ENCODE assay signal across 7 cellular contexts in the genomic region with DNA sequence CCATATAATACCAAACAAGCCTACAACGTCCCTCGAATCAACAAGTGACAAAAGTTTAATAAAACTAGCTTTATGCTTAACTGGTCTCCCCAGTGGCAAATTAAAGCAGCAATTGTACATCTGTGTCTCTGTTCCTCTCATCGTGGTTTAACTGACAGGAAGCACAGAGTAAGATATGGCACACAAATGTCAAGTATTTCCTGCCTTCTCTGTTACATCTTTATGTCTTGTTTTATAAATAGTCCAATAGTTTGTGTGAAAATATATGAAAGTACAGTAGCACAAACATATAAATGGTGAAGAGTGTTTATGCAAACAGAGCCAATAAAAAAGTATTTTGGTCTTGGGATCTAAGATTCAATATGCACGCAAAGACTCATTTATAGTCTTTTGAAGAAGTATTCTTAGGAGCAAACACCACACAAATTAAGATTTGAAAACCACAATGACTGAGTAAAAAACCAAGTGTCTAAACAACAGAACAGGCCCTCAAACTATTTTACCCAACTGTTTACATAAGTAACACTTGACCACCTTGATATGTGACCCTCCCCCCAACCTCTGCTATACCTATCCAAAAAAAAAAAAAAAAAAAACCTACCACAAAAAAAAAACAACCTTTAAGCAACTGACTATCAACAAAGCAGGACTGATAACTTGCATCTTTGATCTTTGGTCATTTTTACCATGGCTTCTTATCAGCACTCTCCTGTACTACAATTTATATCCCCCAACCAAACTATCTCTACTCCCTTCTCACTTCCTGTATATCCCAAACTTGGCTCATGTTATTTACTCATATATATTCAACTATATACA. TPM values are rescaled to one million over a fixed set of nuclear protein-coding genes. Genes with fewer than 3 reads are reported as not detected.
A peak's percentile ranks its signal among the peaks of the same experiment; 100 is the strongest.
DNase-seq lines count a peak whose midpoint lies in the region; ATAC-seq and TF ChIP-seq lines count a peak whose summit lies in the region.

No MANE protein-coding gene starts in this region.

- POLR2A ChIA-PET in OCI-LY7 (lab: Charles Lee) = interaction anchor here (0.6 to 6.1 kb wide), 20 partner anchors 9 to 583 kb away, joined by 3 to 152 read pairs (median 4); partner anchors contain the start of gene ELF1

- no peak for TF ChIP-seq CTCF in OCI-LY7 (conservative IDR thresholded peaks at IDR 0.05; ENCODE audit: low read length)

- peak overlapping the region; percentile 99 for H3K27ac ChIP-seq in OCI-LY7 (ENCODE audit: low read depth, low read length, poor library complexity, severe bottlenecking)
- no peak overlapping the region for H3K27ac ChIP-seq in substantia nigra (ENCODE audit: low read depth, low read length, poor library complexity, severe bottlenecking)

- intact Hi-C loops in OCI-LY7 (cut with micrococcal nuclease; ENCODE audit: unreplicated experiment) = loop anchor here (1.0 to 10.0 kb wide), 5 partner anchors 12 to 420 kb away; no protein-coding TSS in a partner anchor

- H3K79me2 ChIP-seq in OCI-LY7 (ENCODE audit: insufficient read depth, low read depth, low read length) = peaks cover 97% of the 10 kb centered on the region

- peak overlapping the region; percentile 87 for H3K4me2 ChIP-seq in OCI-LY7 (ENCODE audit: low read length)

- DNase-seq in OCI-LY7 (ENCODE audit: low spot score) (peak; percentile 89), foreskin melanocyte (peak; percentile 90), NCI-H1436 (lab: John Stamatoyannopoulos, UW) (no peak), GM19240 (ENCODE audit: insufficient read length, low spot score) (no peak), substantia nigra (lab: John Stamatoyannopoulos, UW) (no peak)

- TSS peak; percentile 62 for BruUV-seq in OCI-LY7 (replicated peaks; lab: Mats Ljungman, UMichigan)

- H3K4me3 ChIP-seq in OCI-LY7 (ENCODE audit: low read depth, low read length, poor library complexity, severe bottlenecking) = peak overlapping the region; percentile 64

- H3K9me3 ChIP-seq in OCI-LY7 (ENCODE audit: low read length) = peaks cover 8% of the 10 kb centered on the region; the same call in 1 of the 2 replicates

- no peaks in the 10 kb centered on the region for H4K20me1 ChIP-seq in OCI-LY7 (ENCODE audit: insufficient read depth, low read length)

- CTCF ChIA-PET in OCI-LY7 (lab: Charles Lee; ENCODE audit: unreplicated experiment) = no interaction called here

- H3K36me3 ChIP-seq in OCI-LY7 (ENCODE audit: insufficient read depth, low read length) = peaks cover 69% of the 10 kb centered on the region

- H2AFZ ChIP-seq in OCI-LY7 (ENCODE audit: low read length) = no peak overlapping the region

- H3K9me2 ChIP-seq in OCI-LY7 (ENCODE audit: insufficient read depth, low read length) = no peaks in the 10 kb centered on the region

- peak; percentile 76 for ATAC-seq in GM19023 (IDR thresholded peaks at IDR 0.05; ENCODE audit: unreplicated experiment)
- peak; percentile 68 for ATAC-seq in HG02943 (IDR thresholded peaks at IDR 0.05; ENCODE audit: low read depth, unreplicated experiment)

- peaks cover 95% of the 10 kb centered on the region for H3K4me1 ChIP-seq in OCI-LY7 (ENCODE audit: insufficient read depth, low read length, poor library complexity, severe bottlenecking)

RNA-seq across cellular contexts. Expression of gene ELF1, which starts 14.0 kb away (rescaled TPM):
- total RNA-seq in OCI-LY7 (2014; rRNA removed; shearing (Covaris generic)) = 106 and 111 TPM in 2 replicates
- total RNA-seq in OCI-LY7 (2022) = 248 and 276 TPM in 2 replicates

RNA-seq across cellular contexts. Expression of gene WBP4, which starts 56.2 kb away (rescaled TPM):
- total RNA-seq in OCI-LY7 (2014; rRNA removed; shearing (Covaris generic)) = 5.9 and 7.9 TPM in 2 replicates
- 7.3 and 8.6 TPM in 2 replicates for total RNA-seq in OCI-LY7 (2022)

Comparison
In these comparisons a context has a peak if more than half of its experiments do, and no peak if none do; other contexts are left out.
1. DNase-seq: peak in OCI-LY7 (single experiment) and foreskin melanocyte (single experiment); none in NCI-H1436 (single experiment), GM19240 (single experiment) and substantia nigra (0 of 49).